24 cellular contexts compared by ENCODE assay signal in the genomic region with DNA sequence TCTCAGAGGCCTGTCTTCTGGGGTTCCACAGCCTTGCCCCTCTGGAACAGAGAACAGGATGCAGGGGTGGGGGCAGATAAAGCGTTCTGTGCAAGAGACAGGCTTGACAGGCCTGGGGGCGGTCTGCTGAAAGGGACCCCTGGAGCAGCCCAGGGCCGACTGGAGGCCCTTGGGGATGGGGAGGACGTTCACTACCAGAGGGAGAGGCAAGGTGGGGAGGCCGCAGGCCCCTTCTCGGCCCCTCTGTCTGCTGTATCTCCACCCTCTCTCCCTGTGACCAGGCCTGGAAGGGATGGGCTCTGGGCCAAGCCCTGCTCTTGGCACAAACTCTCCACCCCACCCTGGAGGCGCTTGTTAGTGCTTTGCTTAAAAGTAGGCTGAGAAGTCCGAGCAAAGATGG. TPM values are rescaled to one million over a fixed set of nuclear protein-coding genes. Genes with fewer than 3 reads are reported as not detected.
DNase-seq lines count a peak whose midpoint lies in the region; ATAC-seq and TF ChIP-seq lines count a peak whose summit lies in the region.
"Had no signal": no experiment of that assay in that cellular context is flagged by ENCODE, and none has a peak within 500 bp of the region (broad histone marks: within the 10 kb centered on the region; RNA-seq: fewer than 3 reads in every experiment).

No MANE protein-coding gene starts in this region.

- no peak for TF ChIP-seq POLR2A in ovary (IDR thresholded peaks at IDR 0.05)

- H3K9ac ChIP-seq in mammary epithelial cell (ENCODE audit: insufficient read depth, low read length), result no peak overlapping the region
- no peak overlapping the region for H3K9ac ChIP-seq in neuronal stem cell (ENCODE audit: low read depth, low read length, poor library complexity)

- H3K36me3 ChIP-seq in mammary epithelial cell (ENCODE audit: insufficient read depth, low read length), result no peaks in the 10 kb centered on the region
- H3K36me3 ChIP-seq in ovary, result no peaks in the 10 kb centered on the region
- H3K36me3 ChIP-seq in neuronal stem cell (replicated peaks in 1 of 2; ENCODE audit: control insufficient read depth in 2 of 2, insufficient read depth in 2 of 2, low read length in 2 of 2), result no peaks in the 10 kb centered on the region
- H3K36me3 ChIP-seq: colonic mucosa, MG63, tibial artery, WERI-Rb-1 had no signal

- dilution Hi-C loops in mammary epithelial cell (cut with HindIII; ENCODE audit: low sequenced_read_pairs), result loop anchor here (5.0 kb wide), 2 partner anchors 51 to 86 kb away; no protein-coding TSS in a partner anchor

- POLR2A ChIA-PET in MCF 10A (lab: Yijun Ruan, JAX), result interaction anchor here (0.7 kb wide), 2 partner anchors 38 to 563 kb away, joined by 3 read pairs; no protein-coding TSS in a partner anchor

- H3K4me2 ChIP-seq in mammary epithelial cell (ENCODE audit: insufficient read depth, low read depth, low read length), result no peak overlapping the region
- no peak overlapping the region for H3K4me2 ChIP-seq in neuronal stem cell (ENCODE audit: insufficient read depth, low read length, poor library complexity, severe bottlenecking)

- H3K4me3 ChIP-seq in mammary epithelial cell (replicated peaks in 1 of 3; ENCODE audit: insufficient read depth in 1 of 3, low read depth in 2 of 3, low read length in 3 of 3), result no peak overlapping the region
- H3K4me3 ChIP-seq in ovary, result no peak overlapping the region
- H3K4me3 ChIP-seq in neuronal stem cell (ENCODE audit: low read length in 2 of 2), result no peak overlapping the region
- H3K4me3 ChIP-seq: colonic mucosa, MG63, tibial artery had no signal

- TF ChIP-seq CTCF in MCF 10A (IDR thresholded peaks at IDR 0.05; ENCODE audit: unreplicated experiment) (no peak), mammary epithelial cell (conservative IDR thresholded peaks at IDR 0.05 in 1 of 2, IDR thresholded peaks at IDR 0.05 in 1 of 2; ENCODE audit: extremely low read depth in 1 of 2, insufficient read depth in 1 of 2, low read depth in 1 of 2, low read length in 2 of 2) (no peak), ovary (IDR thresholded peaks at IDR 0.05) (no peak)

- H2AFZ ChIP-seq in mammary epithelial cell (ENCODE audit: low read depth, low read length) (no peak overlapping the region), neuronal stem cell (ENCODE audit: low read length) (no peak overlapping the region)

- peaks cover 27% of the 10 kb centered on the region for H3K4me1 Mint-ChIP-seq in MCF 10A (ENCODE audit: insufficient read depth, unreplicated experiment)

- ATAC-seq in Right ventricle myocardium superior (ENCODE audit: poor library complexity), result peak; percentile 48
- ATAC-seq in GM21360 (IDR thresholded peaks at IDR 0.05; ENCODE audit: unreplicated experiment), result no peak
- no peak for ATAC-seq in GM21723 (IDR thresholded peaks at IDR 0.05; ENCODE audit: unreplicated experiment)
- ATAC-seq: activated CD8-positive, alpha-beta memory T cell treated with anti-CD3 and anti-CD28 coated beads, Interleukin-2, amount 10 ng/mL, durations not matched to agents 7 days and 5 days; activated naive CD4-positive, alpha-beta T cell treated with anti-CD3 and anti-CD28 coated beads, Interleukin-2, amount 50 U/mL, for 72 hours; effector memory CD8-positive, alpha-beta T cell; left lobe of liver; stimulated activated naive B cell treated with anti-CD40 and anti-IgM and Interleukin-4, amounts not matched to agents 10 μg/mL and 1 μg/mL and 100 μg/mL, for 72 hours had no signal

- H3K9me3 Mint-ChIP-seq in MCF 10A (ENCODE audit: unreplicated experiment), result no peaks in the 10 kb centered on the region
- H3K9me3 Mint-ChIP-seq: activated CD4-positive, alpha-beta T cell treated with anti-CD3 and anti-CD28 coated beads, Interleukin-2, amount 10 ng/mL, durations not matched to agents 7 days and 5 days; activated naive CD4-positive, alpha-beta T cell treated with anti-CD3 and anti-CD28 coated beads, Interleukin-2, amount 50 U/mL, for 72 hours; effector memory CD8-positive, alpha-beta T cell; nephron progenitor cell; stimulated activated naive B cell treated with anti-CD40 and anti-IgM and Interleukin-4, amounts not matched to agents 10 μg/mL and 1 μg/mL and 100 μg/mL, for 72 hours; T-helper 2 cell treated with Interferon-gamma antibody and Interleukin-4, amounts not matched to agents 5 μg/mL and 100 μg/mL, for 36 hours had no signal

- no peaks in the 10 kb centered on the region for H3K79me2 ChIP-seq in mammary epithelial cell (ENCODE audit: insufficient read depth, low read length)

- H3K27me3 Mint-ChIP-seq in MCF 10A (ENCODE audit: insufficient read depth, unreplicated experiment), result no peaks in the 10 kb centered on the region
- H3K27me3 Mint-ChIP-seq: activated CD4-positive, alpha-beta T cell treated with anti-CD3 and anti-CD28 coated beads, Interleukin-2, amount 10 ng/mL, durations not matched to agents 7 days and 5 days had no signal

- H3K14ac ChIP-seq in neuronal stem cell (ENCODE audit: low read length), result no peak overlapping the region

- H3K27ac ChIP-seq in mammary epithelial cell (ENCODE audit: insufficient read depth, low read depth, low read length) (no peak overlapping the region), ovary (no peak overlapping the region), neuronal stem cell (replicated peaks; ENCODE audit: low read length) (no peak overlapping the region)
- H3K27ac ChIP-seq: colonic mucosa, tibial artery, WERI-Rb-1 had no signal

- CTCF ChIA-PET in MCF 10A (lab: Yijun Ruan, JAX) (interaction anchor here (0.6 to 1.5 kb wide), 7 partner anchors 18 to 362 kb away, joined by 3 to 7 read pairs (median 4); no protein-coding TSS in a partner anchor), mammary epithelial cell (lab: Charles Lee; ENCODE audit: low non-redundant PET) (no interaction called here)

- intact Hi-C loops in MCF 10A (cut with micrococcal nuclease) (loop anchor here (10.0 kb wide), 1 partner anchor 356 kb away; no protein-coding TSS in a partner anchor), mammary epithelial cell (cut with micrococcal nuclease) (no loop called here), Right ventricle myocardium superior (cut with DNase I) (loop anchor here (5.0 kb wide), 1 partner anchor 206 kb away; no protein-coding TSS in a partner anchor), ovary (cut with DNase I) (loop anchor here in 2 of 4 donors (5.0 to 10.0 kb wide), 2 partner anchors 64 to 66 kb away; partner anchors contain the start of gene RALB (in 2 of the 2))

- H3K4me1 ChIP-seq in mammary epithelial cell (ENCODE audit: insufficient read depth, low read length) (peaks cover 19% of the 10 kb centered on the region), ovary (ENCODE audit: insufficient read depth) (peaks cover 3% of the 10 kb centered on the region), neuronal stem cell (ENCODE audit: control insufficient read depth in 2 of 2, insufficient read depth in 1 of 2, low read depth in 1 of 2, low read length in 2 of 2) (no peaks in the 10 kb centered on the region)

- peak overlapping the region; percentile 54 for H3K27ac Mint-ChIP-seq in MCF 10A (ENCODE audit: low read depth, unreplicated experiment)
- H3K27ac Mint-ChIP-seq: activated CD8-positive, alpha-beta memory T cell treated with anti-CD3 and anti-CD28 coated beads, Interleukin-2, amount 10 ng/mL, durations not matched to agents 7 days and 5 days; activated naive CD4-positive, alpha-beta T cell treated with anti-CD3 and anti-CD28 coated beads, Interleukin-2, amount 50 U/mL, for 72 hours; effector memory CD8-positive, alpha-beta T cell; nephron progenitor cell; progenitor cell of endocrine pancreas; stimulated activated naive B cell treated with anti-CD40 and anti-IgM and Interleukin-4, amounts not matched to agents 10 μg/mL and 1 μg/mL and 100 μg/mL, for 72 hours; T-helper 2 cell treated with Interferon-gamma antibody and Interleukin-4, amounts not matched to agents 5 μg/mL and 100 μg/mL, for 36 hours had no signal

- peaks cover 6% of the 10 kb centered on the region for H3K36me3 Mint-ChIP-seq in MCF 10A (ENCODE audit: insufficient read depth, unreplicated experiment)
- H3K36me3 Mint-ChIP-seq: activated CD8-positive, alpha-beta memory T cell treated with anti-CD3 and anti-CD28 coated beads, Interleukin-2, amount 10 ng/mL, durations not matched to agents 7 days and 5 days; activated naive CD4-positive, alpha-beta T cell treated with anti-CD3 and anti-CD28 coated beads, Interleukin-2, amount 50 U/mL, for 72 hours had no signal

- H2BK120ac ChIP-seq in neuronal stem cell (ENCODE audit: low read depth, low read length), result no peak overlapping the region

- no peak overlapping the region for H3K4ac ChIP-seq in neuronal stem cell (ENCODE audit: low read length)

- H2BK15ac ChIP-seq in neuronal stem cell (ENCODE audit: low read length), result no peak overlapping the region

- no peak overlapping the region for H2BK5ac ChIP-seq in neuronal stem cell (ENCODE audit: low read length)

- peak overlapping the region; percentile 40 for H3K4me3 Mint-ChIP-seq in MCF 10A (ENCODE audit: unreplicated experiment)
- H3K4me3 Mint-ChIP-seq: activated CD4-positive, alpha-beta T cell treated with anti-CD3 and anti-CD28 coated beads, Interleukin-2, amount 10 ng/mL, durations not matched to agents 7 days and 5 days; activated CD8-positive, alpha-beta memory T cell treated with anti-CD3 and anti-CD28 coated beads, Interleukin-2, amount 10 ng/mL, durations not matched to agents 7 days and 5 days; effector memory CD8-positive, alpha-beta T cell; nephron progenitor cell; stimulated activated naive B cell treated with anti-CD40 and anti-IgM and Interleukin-4, amounts not matched to agents 10 μg/mL and 1 μg/mL and 100 μg/mL, for 72 hours; T-helper 2 cell treated with Interferon-gamma antibody and Interleukin-4, amounts not matched to agents 5 μg/mL and 100 μg/mL, for 36 hours had no signal

- WGBS in mammary epithelial cell (ENCODE audit: low coverage, missing lambda C conversion rate), result 61% methylated on average over 4 of the region's 8 CpGs
- WGBS in ovary, 3 donors, result 54 to 58% (median 56%) methylated on average over 8 of the region's 8 CpGs
- no CpG with 5 or more reads among the region's 8 CpGs for WGBS in neuronal stem cell (ENCODE audit: extremely low coverage in 2 of 2, insufficient read length in 2 of 2, insufficient replicate concordance in 1 of 2), 2 donors

- in situ Hi-C loops in mammary epithelial cell (cut with MboI; ENCODE audit: low sequenced_read_pairs in 2 of 2), result no loop called here

- no peaks in the 10 kb centered on the region for H4K20me1 ChIP-seq in mammary epithelial cell (ENCODE audit: insufficient read depth, low read length)

- BruUV-seq in MCF 10A (replicated peaks; lab: Mats Ljungman, UMichigan) (no TSS peak), mammary epithelial cell (replicated peaks; lab: Mats Ljungman, UMichigan) (no TSS peak)

- H4K8ac ChIP-seq in neuronal stem cell (ENCODE audit: low read depth, low read length), result no peak overlapping the region

- H3K9me3 ChIP-seq in mammary epithelial cell (replicated peaks; ENCODE audit: insufficient read depth, low read length) (no peaks in the 10 kb centered on the region), ovary (no peaks in the 10 kb centered on the region), neuronal stem cell (replicated peaks in 1 of 2; ENCODE audit: control insufficient read depth in 2 of 2, insufficient read depth in 1 of 2, low read depth in 1 of 2, low read length in 2 of 2) (no peaks in the 10 kb centered on the region)
- H3K9me3 ChIP-seq: colonic mucosa, MG63, tibial artery had no signal

- H3K79me1 ChIP-seq in neuronal stem cell (ENCODE audit: low read depth, low read length), result no peaks in the 10 kb centered on the region

- no peak overlapping the region for H3K23ac ChIP-seq in neuronal stem cell (ENCODE audit: low read depth, low read length, poor library complexity)

- H3K18ac ChIP-seq in neuronal stem cell (ENCODE audit: low read length), result no peak overlapping the region

- no peak overlapping the region for H4K91ac ChIP-seq in neuronal stem cell (ENCODE audit: low read depth, low read length, poor library complexity)

- DNase-seq in MCF 10A (ENCODE audit: unreplicated experiment) (peak; percentile 47), mammary epithelial cell (no peak), Right ventricle myocardium superior (peak; percentile 80), ovary (peak; percentile 29 to 79 (median 55)), RPMI8226 (no peak), neuronal stem cell (ENCODE audit: low spot score) (no peak)
- DNase-seq: activated CD4-positive, alpha-beta T cell treated with anti-CD3 and anti-CD28 coated beads, Interleukin-2, amount 10 ng/mL, durations not matched to agents 7 days and 5 days; activated CD8-positive, alpha-beta memory T cell treated with anti-CD3 and anti-CD28 coated beads, Interleukin-2, amount 10 ng/mL, durations not matched to agents 7 days and 5 days; colonic mucosa; effector memory CD8-positive, alpha-beta T cell; MG63; NCI-H1417; NCI-H510A treated with DMSO at 0.1 percent for 48 hours; nephron progenitor cell; stimulated activated CD4-positive, alpha-beta T cell treated with anti-CD3 and anti-CD28 coated beads, Interleukin-1b, Interleukin-23, amount 100 ng/mL, for 48 hours; stimulated activated naive B cell treated with anti-CD40 and anti-IgM and Interleukin-4, amounts not matched to agents 10 μg/mL and 1 μg/mL and 100 μg/mL, for 72 hours; WERI-Rb-1 had no signal

- H2AK5ac ChIP-seq in neuronal stem cell (ENCODE audit: low read depth, low read length), result no peak overlapping the region

- H3K27me3 ChIP-seq in mammary epithelial cell (ENCODE audit: insufficient read depth, low read length), result no peaks in the 10 kb centered on the region
- H3K27me3 ChIP-seq in ovary, result no peaks in the 10 kb centered on the region
- H3K27me3 ChIP-seq in neuronal stem cell (ENCODE audit: control insufficient read depth in 3 of 3, insufficient read depth in 3 of 3, low read depth in 1 of 3, low read length in 3 of 3), result peaks cover 0 to 79% (median 9%) of the 10 kb centered on the region in 3 experiments
- H3K27me3 ChIP-seq: colonic mucosa, MG63, tibial artery had no signal

- no peak for TF ChIP-seq EP300 in ovary (IDR thresholded peaks at IDR 0.05)

- H2BK12ac ChIP-seq in neuronal stem cell (ENCODE audit: low read length), result no peak overlapping the region

RNA-seq across cellular contexts. Expression of gene INHBB, which starts 27.3 kb away (rescaled TPM):
- 0.10 and 0.16 TPM in 2 replicates for total RNA-seq in MCF 10A (2022)
- under 1 TPM in 1 of 2 donors, not detected in 1; 0.67 TPM for total RNA-seq in mammary epithelial cell
- polyA plus RNA-seq in mammary epithelial cell, result 0.02 TPM
- not detected for polyA minus RNA-seq in mammary epithelial cell
- total RNA-seq in Right ventricle myocardium superior, result 8.2 TPM
- 1 to 10 TPM; 1.1 to 4.8 (median 3.5) TPM for total RNA-seq in ovary
- polyA plus RNA-seq in ovary, result 1 to 10 TPM; 4.8 to 6.9 TPM
- not detected for polyA plus RNA-seq in neuronal stem cell (2013, experiment 1 of 2)
- 0.01 TPM for polyA plus RNA-seq in neuronal stem cell (2013, experiment 2 of 2)
- total RNA-seq: activated CD4-positive, alpha-beta T cell treated with anti-CD3 and anti-CD28 coated beads, Interleukin-2, amount 10 ng/mL, durations not matched to agents 7 days and 5 days; activated CD8-positive, alpha-beta memory T cell treated with anti-CD3 and anti-CD28 coated beads, Interleukin-2, amount 10 ng/mL, durations not matched to agents 7 days and 5 days; activated naive CD4-positive, alpha-beta T cell treated with anti-CD3 and anti-CD28 coated beads, Interleukin-2, amount 50 U/mL, for 72 hours; progenitor cell of endocrine pancreas had no signal

Comparison
In these comparisons a context has a peak if more than half of its experiments do, and no peak if none do; other contexts are left out.
1. DNase-seq: peak in MCF 10A (single experiment), Right ventricle myocardium superior (single experiment) and ovary (5 of 5); none in mammary epithelial cell (single experiment), RPMI8226 (single experiment) and neuronal stem cell (single experiment).